ENCODE assay signal across 23 cellular contexts in the genomic region with DNA sequence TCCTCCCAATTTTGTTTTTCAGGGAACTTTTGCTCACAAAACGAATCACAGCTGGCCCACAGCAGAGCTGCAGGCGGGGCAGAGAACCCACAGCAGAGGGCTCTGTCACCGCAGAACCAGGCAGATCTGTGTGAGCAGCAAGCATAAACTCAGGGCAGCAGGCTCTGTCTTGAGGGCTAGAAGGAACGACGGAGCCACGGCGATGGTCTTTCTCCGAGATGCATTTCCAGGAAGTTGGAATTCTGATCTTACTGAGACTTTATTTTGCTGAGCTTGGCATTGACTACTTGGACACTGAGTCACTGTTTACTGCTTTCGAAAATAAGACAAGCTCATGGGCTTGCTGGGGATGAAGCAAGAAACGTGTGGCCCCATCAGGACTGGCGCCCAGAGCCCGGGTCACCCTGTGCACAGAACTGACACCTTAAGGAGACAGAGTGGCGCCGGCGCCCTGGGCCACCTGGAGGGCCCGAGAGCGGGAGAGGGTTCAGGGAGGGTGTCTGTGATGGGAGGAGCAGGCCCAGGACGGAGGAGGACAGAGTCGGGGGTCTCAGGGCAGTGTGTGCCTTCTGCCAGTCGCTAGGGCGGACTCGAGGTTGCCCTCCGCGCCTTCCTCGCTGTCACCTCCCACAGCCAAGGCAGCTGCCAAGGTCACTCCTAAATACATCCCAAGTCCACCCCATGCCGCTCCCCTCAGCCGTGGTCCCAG.
DNase-seq lines count a peak whose midpoint lies in the region; ATAC-seq and TF ChIP-seq lines count a peak whose summit lies in the region.
"Had no signal": no experiment of that assay in that cellular context is flagged by ENCODE, and none has a peak within 500 bp of the region (broad histone marks: within the 10 kb centered on the region; RNA-seq: fewer than 3 reads in every experiment).

No MANE protein-coding gene starts in this region.

- H2AK5ac ChIP-seq in neuronal stem cell (ENCODE audit: low read depth, low read length) = peak overlapping the region; percentile 68

- no peak overlapping the region for H4K8ac ChIP-seq in neuronal stem cell (ENCODE audit: low read depth, low read length)

- no peak overlapping the region for H2BK5ac ChIP-seq in neuronal stem cell (ENCODE audit: low read length)

- no peak overlapping the region for H3K18ac ChIP-seq in neuronal stem cell (ENCODE audit: low read length)

- no peak overlapping the region for H3K4me3 Mint-ChIP-seq in stimulated activated naive CD8-positive, alpha-beta T cell treated with anti-CD3 and anti-CD28 coated beads, Interleukin-15, amount 100 ng/mL, for 72 hours

- no peak overlapping the region for H3K23ac ChIP-seq in neuronal stem cell (ENCODE audit: low read depth, low read length, poor library complexity)

- H3K27ac ChIP-seq in neuronal stem cell (replicated peaks; ENCODE audit: low read length) = no peak overlapping the region
- H3K27ac ChIP-seq: body of pancreas, VCaP had no signal

- peaks cover 0 to 3% of the 10 kb centered on the region in 2 donors for H3K4me1 ChIP-seq in neuronal stem cell (ENCODE audit: control insufficient read depth in 2 of 2, insufficient read depth in 1 of 2, low read depth in 1 of 2, low read length in 2 of 2)
- H3K4me1 ChIP-seq: A549, body of pancreas, Caco-2, Peyer's patch had no signal

- H3K27me3 ChIP-seq in neuronal stem cell (ENCODE audit: control insufficient read depth in 3 of 3, insufficient read depth in 3 of 3, low read depth in 1 of 3, low read length in 3 of 3) = no peaks in the 10 kb centered on the region
- H3K27me3 ChIP-seq: body of pancreas, MG63, Peyer's patch had no signal

- H3K27me3 Mint-ChIP-seq in stimulated activated naive CD8-positive, alpha-beta T cell treated with anti-CD3 and anti-CD28 coated beads, Interleukin-15, amount 100 ng/mL, for 72 hours = peaks cover 21% of the 10 kb centered on the region

- peak overlapping the region; percentile 42 for H2BK15ac ChIP-seq in neuronal stem cell (ENCODE audit: low read length)

- no peaks in the 10 kb centered on the region for H3K4me1 Mint-ChIP-seq in stimulated activated naive CD8-positive, alpha-beta T cell treated with anti-CD3 and anti-CD28 coated beads, Interleukin-15, amount 100 ng/mL, for 72 hours

- no CpG with 5 or more reads among the region's 27 CpGs for whole genome bisulfite sequencing in neuronal stem cell (ENCODE audit: extremely low coverage in 2 of 2, insufficient read length in 2 of 2, insufficient replicate concordance in 1 of 2), 2 donors

- H3K9ac ChIP-seq in neuronal stem cell (ENCODE audit: low read depth, low read length, poor library complexity) = no peak overlapping the region

- H3K4me3 ChIP-seq in fibroblast of mammary gland (ENCODE audit: control insufficient read depth, low read depth, low read length) = no peak overlapping the region
- no peak overlapping the region for H3K4me3 ChIP-seq in neuronal stem cell (ENCODE audit: low read length in 2 of 2)
- H3K4me3 ChIP-seq: A549, body of pancreas, MG63, Peyer's patch, skin epidermis had no signal

- H2AFZ ChIP-seq in neuronal stem cell (ENCODE audit: low read length) = peak overlapping the region; percentile 40

- H3K27ac Mint-ChIP-seq in stimulated activated naive CD8-positive, alpha-beta T cell treated with anti-CD3 and anti-CD28 coated beads, Interleukin-15, amount 100 ng/mL, for 72 hours = no peak overlapping the region

- no peak overlapping the region for H2BK120ac ChIP-seq in neuronal stem cell (ENCODE audit: low read depth, low read length)

- H2BK12ac ChIP-seq in neuronal stem cell (ENCODE audit: low read length) = no peak overlapping the region

- H4K91ac ChIP-seq in neuronal stem cell (ENCODE audit: low read depth, low read length, poor library complexity) = no peak overlapping the region

- no peaks in the 10 kb centered on the region for H3K79me1 ChIP-seq in neuronal stem cell (ENCODE audit: low read depth, low read length)

- no peak overlapping the region for H3K14ac ChIP-seq in neuronal stem cell (ENCODE audit: low read length)

- no peak for DNase-seq in stimulated activated naive CD8-positive, alpha-beta T cell treated with anti-CD3 and anti-CD28 coated beads, Interleukin-15, amount 100 ng/mL, for 72 hours
- no peak for DNase-seq in stimulated activated naive CD8-positive, alpha-beta T cell treated with anti-CD3 and anti-CD28 coated beads, Interleukin-15, Interleukin-2, amounts not matched to agents 100 U/mL and 50 U/mL, for 24 hours
- DNase-seq in fibroblast of mammary gland (ENCODE audit: low read depth) (peak; percentile 61), neuronal stem cell (ENCODE audit: low spot score) (no peak)
- no peak for DNase-seq in activated naive CD4-positive, alpha-beta T cell treated with Interleukin-2 at 50 U/mL for 16 hours
- DNase-seq: activated naive CD4-positive, alpha-beta T cell; body of pancreas; Caco-2; effector CD4-positive, alpha-beta T cell; foreskin melanocyte; mesendoderm; MG63; NCI-H2029 treated with DMSO at 0.1 percent for 48 hours; NCI-H748 treated with DMSO at 0.1 percent for 48 hours; occipital lobe; Peyer's patch; stimulated activated naive CD4-positive, alpha-beta T cell treated with Interleukin-2 at 50 U/mL for 16 hours had no signal

- peak; percentile 26 for ATAC-seq in stimulated activated naive CD8-positive, alpha-beta T cell treated with anti-CD3 and anti-CD28 coated beads, Interleukin-15, amount 100 ng/mL, for 72 hours
- no peak for ATAC-seq in stimulated activated naive CD8-positive, alpha-beta T cell treated with anti-CD3 and anti-CD28 coated beads, Interleukin-15, Interleukin-2, amounts not matched to agents 100 U/mL and 50 U/mL, for 24 hours
- ATAC-seq in GM21529 (IDR thresholded peaks at IDR 0.05; ENCODE audit: unreplicated experiment) (no peak), GM21515 (IDR thresholded peaks at IDR 0.05; ENCODE audit: unreplicated experiment) (no peak), HG03135 (IDR thresholded peaks at IDR 0.05; ENCODE audit: unreplicated experiment) (no peak)
- ATAC-seq: body of pancreas had no signal

- peaks cover 5 to 6% of the 10 kb centered on the region in 2 donors for H3K9me3 Mint-ChIP-seq in stimulated activated naive CD8-positive, alpha-beta T cell treated with anti-CD3 and anti-CD28 coated beads, Interleukin-15, amount 100 ng/mL, for 72 hours

- peaks cover 0 to 2% of the 10 kb centered on the region in 2 donors for H3K9me3 ChIP-seq in neuronal stem cell (replicated peaks in 1 of 2; ENCODE audit: control insufficient read depth in 2 of 2, insufficient read depth in 1 of 2, low read depth in 1 of 2, low read length in 2 of 2)
- H3K9me3 ChIP-seq: body of pancreas, Caco-2, MG63, Peyer's patch had no signal

- H3K4ac ChIP-seq in neuronal stem cell (ENCODE audit: low read length) = no peak overlapping the region

- TF ChIP-seq CTCF in fibroblast of mammary gland (conservative IDR thresholded peaks at IDR 0.05; ENCODE audit: control insufficient read depth, insufficient read depth, low read depth, low read length) = no peak

- H3K36me3 ChIP-seq in neuronal stem cell (replicated peaks in 1 of 2; ENCODE audit: control insufficient read depth in 2 of 2, insufficient read depth in 2 of 2, low read length in 2 of 2) = no peaks in the 10 kb centered on the region
- H3K36me3 ChIP-seq: MG63, Peyer's patch had no signal

- no peak overlapping the region for H3K4me2 ChIP-seq in neuronal stem cell (ENCODE audit: insufficient read depth, low read length, poor library complexity, severe bottlenecking)
- H3K4me2 ChIP-seq: A549 had no signal
